8 cellular contexts compared by ENCODE assay signal in the genomic region with DNA sequence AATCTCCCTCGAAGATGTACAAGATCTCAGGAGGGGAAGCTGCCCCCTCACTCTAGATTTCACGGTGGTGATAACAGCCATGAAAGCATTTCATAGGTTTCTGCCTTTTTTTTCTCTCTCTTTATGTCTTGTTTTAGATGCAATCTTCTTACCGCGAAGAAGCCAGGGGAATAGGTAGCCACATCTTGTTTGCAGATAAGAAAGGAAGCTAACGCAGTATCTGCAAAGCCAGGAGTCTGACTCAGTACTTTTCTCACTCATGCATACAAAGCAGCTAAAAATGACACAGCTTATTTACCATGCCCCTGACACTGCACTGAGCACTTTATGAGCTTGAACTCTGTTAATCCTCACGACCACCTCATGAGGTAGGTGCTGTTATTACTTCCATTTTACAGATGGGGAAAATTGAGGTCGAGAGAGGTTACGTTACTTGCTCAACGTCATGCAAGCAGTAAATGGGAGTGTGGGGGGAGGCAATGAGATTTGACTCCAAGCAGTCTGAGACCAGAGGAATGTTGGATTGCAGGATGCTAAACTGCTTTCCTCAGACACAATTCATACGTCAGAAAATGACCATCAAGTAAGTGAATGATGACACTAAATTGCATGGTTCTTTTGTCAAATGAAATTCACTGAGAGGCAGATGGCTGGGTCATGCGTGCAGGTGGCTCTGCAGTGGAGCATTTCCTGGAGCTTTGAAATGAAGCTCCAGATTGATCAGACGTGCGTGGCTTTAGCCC. TPM values are rescaled to one million over a fixed set of nuclear protein-coding genes. Genes with fewer than 3 reads are reported as not detected.
DNase-seq lines count a peak whose midpoint lies in the region.

No MANE protein-coding gene starts in this region.

- no peaks in the 10 kb centered on the region for H3K9me3 ChIP-seq in neuron (ENCODE audit: low read length)

- peaks cover 7% of the 10 kb centered on the region for H3K36me3 ChIP-seq in neuron (ENCODE audit: insufficient read depth, low read length)

- peak overlapping the region; percentile 36 for H3K4me3 ChIP-seq in neuron (ENCODE audit: low read length)

- DNase-seq in NCI-H1417 (lab: John Stamatoyannopoulos, UW) (peak in 2 of 3 experiments; percentile 5 to 13), NCI-H1417 treated with DMSO at 0.1 percent for 48 hours (lab: John Stamatoyannopoulos, UW) (no peak), OCI-M2 (lab: John Stamatoyannopoulos, UW; ENCODE audit: unreplicated experiment) (peak; percentile 11), dermis blood vessel endothelial cell (peak; percentile 27), SKM-1 treated with dmso at 0.1 percent for 144 hours (lab: John Stamatoyannopoulos, UW; ENCODE audit: unreplicated experiment) (no peak), nucleus accumbens (lab: John Stamatoyannopoulos, UW) (no peak), inferior parietal cortex (ENCODE audit: extremely low spot score) (no peak)

- no peak overlapping the region for H2AFZ ChIP-seq in neuron (ENCODE audit: low read depth, low read length)

- H3K27me3 ChIP-seq in neuron (ENCODE audit: insufficient read depth, low read length): no peaks in the 10 kb centered on the region

- H3K4me1 ChIP-seq in neuron (ENCODE audit: insufficient read depth, low read length): peaks cover 30% of the 10 kb centered on the region

RNA-seq across cellular contexts. Expression of a gene that starts 3.2 kb away (rescaled TPM):
- total RNA-seq in dermis blood vessel endothelial cell: 2.5 and 6.3 TPM in 2 replicates

Comparison
In these comparisons a context has a peak if more than half of its experiments do, and no peak if none do; other contexts are left out.
1. DNase-seq: peak in NCI-H1417 (2 of 3), OCI-M2 (single experiment) and dermis blood vessel endothelial cell (single experiment); none in NCI-H1417 treated with DMSO at 0.1 percent for 48 hours (single experiment), SKM-1 treated with dmso at 0.1 percent for 144 hours (single experiment), nucleus accumbens (0 of 56) and inferior parietal cortex (single experiment).